In the genomic region with DNA sequence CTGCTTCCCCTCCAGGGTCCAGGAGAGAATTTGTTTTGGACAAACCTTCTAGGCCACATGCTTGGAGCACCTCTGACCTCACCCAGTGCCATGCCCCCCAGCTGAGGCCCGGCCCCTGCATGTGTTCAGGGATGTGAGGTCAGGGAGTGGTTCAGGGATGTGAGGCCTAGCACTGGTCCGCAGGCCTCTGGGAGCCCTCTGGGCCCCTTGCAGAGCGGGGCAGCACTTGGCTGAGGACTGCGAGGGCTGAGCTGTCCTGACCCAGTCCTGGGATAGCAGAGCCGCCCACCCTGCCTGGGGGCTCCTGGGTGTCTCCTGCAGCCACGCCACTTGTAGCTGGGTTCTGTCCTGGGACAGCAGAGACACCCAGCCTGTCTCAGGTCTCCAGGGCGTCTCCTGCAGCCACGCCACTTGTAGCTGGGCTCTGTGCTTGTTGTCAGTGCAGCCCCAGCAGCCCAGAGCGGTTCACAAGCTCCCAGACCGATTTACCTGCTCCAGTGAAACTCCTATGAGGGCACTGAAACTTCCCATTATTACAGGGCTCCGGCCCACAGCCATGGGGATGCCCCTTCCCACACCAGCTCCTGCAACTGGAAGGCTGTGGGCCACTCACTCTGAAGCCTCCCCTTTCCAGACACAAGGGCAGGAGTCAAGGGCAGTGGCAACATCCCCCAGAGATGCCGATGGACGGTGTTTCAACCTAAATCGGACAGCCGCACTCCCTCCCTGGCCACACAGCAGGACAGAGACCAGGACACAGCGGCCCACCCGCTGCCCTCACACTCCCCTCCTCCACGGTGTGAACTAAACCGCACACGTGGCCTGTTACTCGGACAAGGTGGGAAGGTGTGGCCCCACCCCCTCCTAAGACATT, we compare ENCODE assay signal across 22 cellular contexts. TPM values are rescaled to one million over a fixed set of nuclear protein-coding genes. Genes with fewer than 3 reads are reported as not detected.
DNase-seq lines count a peak whose midpoint lies in the region; ATAC-seq, FAIRE-seq and TF ChIP-seq lines count a peak whose summit lies in the region.
"Had no signal": no experiment of that assay in that cellular context is flagged by ENCODE, and none has a peak within 500 bp of the region (broad histone marks: within the 10 kb centered on the region; RNA-seq: fewer than 3 reads in every experiment).

No MANE protein-coding gene starts in this region.

- H3K4me2 ChIP-seq in astrocyte (ENCODE audit: low read length), result no peak overlapping the region
- H3K4me2 ChIP-seq: SK-N-SH had no signal

- no peak for FAIRE-seq in astrocyte (lab: Jason Lieb, UNC)
- FAIRE-seq: A204.1 had no signal

- H3K4me3 Mint-ChIP-seq in astrocyte (ENCODE audit: unreplicated experiment) (peak overlapping the region; percentile 16), nephron (peak overlapping the region in 2 of 3 experiments; percentile 24 to 50)
- H3K4me3 Mint-ChIP-seq: activated naive CD8-positive, alpha-beta T cell treated with anti-CD3 and anti-CD28 coated beads for 36 hours; T-helper 17 cell had no signal

- peaks cover 1% of the 10 kb centered on the region for H3K36me3 Mint-ChIP-seq in astrocyte (ENCODE audit: low read depth, unreplicated experiment)
- H3K36me3 Mint-ChIP-seq in nephron (ENCODE audit: low read depth), result no peaks in the 10 kb centered on the region
- H3K36me3 Mint-ChIP-seq: activated naive CD8-positive, alpha-beta T cell treated with anti-CD3 and anti-CD28 coated beads for 36 hours had no signal

- H3K9ac ChIP-seq in astrocyte (ENCODE audit: low read length), result no peak overlapping the region
- H3K9ac ChIP-seq: SK-N-SH had no signal

- intact Hi-C loops in upper lobe of right lung (cut with DNase I), result no loop called here

- ATAC-seq in upper lobe of right lung (no peak), GM21390 (IDR thresholded peaks at IDR 0.05; ENCODE audit: unreplicated experiment) (no peak), HG03196 (IDR thresholded peaks at IDR 0.05; ENCODE audit: unreplicated experiment) (no peak)
- ATAC-seq: right cardiac atrium, T-helper 17 cell had no signal

- H3K79me2 ChIP-seq in astrocyte (ENCODE audit: insufficient read depth, low read length), result no peaks in the 10 kb centered on the region

- H3K27me3 ChIP-seq in astrocyte (ENCODE audit: insufficient read depth, low read length), result peaks cover 5% of the 10 kb centered on the region
- H3K27me3 ChIP-seq in upper lobe of right lung, result peaks cover 33% of the 10 kb centered on the region

- H3K27ac ChIP-seq in astrocyte (ENCODE audit: low read depth, low read length) (no peak overlapping the region), upper lobe of right lung (no peak overlapping the region)
- H3K27ac ChIP-seq: transverse colon had no signal

- H4K20me1 ChIP-seq in astrocyte (ENCODE audit: insufficient read depth, low read length), result no peaks in the 10 kb centered on the region

- no peak overlapping the region for H2AFZ ChIP-seq in astrocyte (ENCODE audit: low read depth, low read length)

- H3K9me3 ChIP-seq in astrocyte (ENCODE audit: insufficient read depth, low read depth, low read length) (no peaks in the 10 kb centered on the region), upper lobe of right lung (no peaks in the 10 kb centered on the region)
- H3K9me3 ChIP-seq: SK-N-SH, transverse colon had no signal

- H3K4me1 Mint-ChIP-seq in astrocyte (ENCODE audit: low read depth, unreplicated experiment) (peaks cover 1% of the 10 kb centered on the region), nephron (peaks cover 7% of the 10 kb centered on the region)

- H3K9me3 Mint-ChIP-seq in astrocyte (ENCODE audit: unreplicated experiment), result no peaks in the 10 kb centered on the region
- H3K9me3 Mint-ChIP-seq in nephron, result no peaks in the 10 kb centered on the region
- H3K9me3 Mint-ChIP-seq: activated naive CD8-positive, alpha-beta T cell treated with anti-CD3 and anti-CD28 coated beads for 36 hours had no signal

- H3K4me3 ChIP-seq in astrocyte (ENCODE audit: insufficient read depth, low read depth, low read length) (no peak overlapping the region), upper lobe of right lung (no peak overlapping the region)
- H3K4me3 ChIP-seq: transverse colon had no signal

- H3K27ac Mint-ChIP-seq in astrocyte (ENCODE audit: unreplicated experiment), result no peak overlapping the region
- H3K27ac Mint-ChIP-seq in nephron, result no peak overlapping the region
- H3K27ac Mint-ChIP-seq: activated naive CD8-positive, alpha-beta T cell treated with anti-CD3 and anti-CD28 coated beads for 36 hours; T-helper 17 cell had no signal

- peaks cover 50% of the 10 kb centered on the region for H3K27me3 Mint-ChIP-seq in astrocyte (ENCODE audit: low read depth, unreplicated experiment)
- peaks cover 16% of the 10 kb centered on the region for H3K27me3 Mint-ChIP-seq in nephron (ENCODE audit: low read depth)

- no peaks in the 10 kb centered on the region for H3K36me3 ChIP-seq in astrocyte (ENCODE audit: insufficient read depth, low read length)
- no peaks in the 10 kb centered on the region for H3K36me3 ChIP-seq in upper lobe of right lung
- H3K36me3 ChIP-seq: transverse colon had no signal

- H3K4me1 ChIP-seq in astrocyte (ENCODE audit: insufficient read depth, low read length) (peaks cover 6% of the 10 kb centered on the region), upper lobe of right lung (no peaks in the 10 kb centered on the region)

- DNase-seq in activated gamma-delta T cell treated with Interleukin-2 at 50 U/mL for 16 hours (peak; percentile 2), activated gamma-delta T cell (lab: John Stamatoyannopoulos, UW) (no peak), astrocyte (ENCODE audit: low read depth) (no peak), upper lobe of right lung (peak; percentile 59), HuH-7.5 (ENCODE audit: low spot score) (no peak)
- DNase-seq: activated naive CD8-positive, alpha-beta T cell treated with anti-CD3 and anti-CD28 coated beads for 36 hours; cerebellar nuclear complex; GDM1; kidney glomerular epithelial cell; mammary epithelial cell; NCI-H187; NCI-H2171 treated with DMSO at 0.1 percent for 48 hours; NCI-H524; occipital lobe; SK-N-SH; T-helper 17 cell had no signal

- TF ChIP-seq CTCF in astrocyte (IDR thresholded peaks at IDR 0.05; ENCODE audit: insufficient read depth, low read depth, low read length) (no peak), nephron (IDR thresholded peaks at IDR 0.05; ENCODE audit: unreplicated experiment in 3 of 3) (no peak), upper lobe of right lung (IDR thresholded peaks at IDR 0.05) (no peak)

RNA-seq across cellular contexts. Expression of a gene that starts 5.4 kb away (rescaled TPM):
- total RNA-seq in astrocyte, result 7.0 and 7.5 TPM in 2 replicates
- 13.2 TPM for total RNA-seq in upper lobe of right lung

Comparison
In these comparisons a context has a peak if more than half of its experiments do, and no peak if none do; other contexts are left out.
1. DNase-seq: peak in activated gamma-delta T cell treated with Interleukin-2 at 50 U/mL for 16 hours (single experiment) and upper lobe of right lung (single experiment); none in activated gamma-delta T cell (single experiment), astrocyte (single experiment) and HuH-7.5 (single experiment).